25 cellular contexts compared by ENCODE assay signal in genomic region chr7:85094046-85094720, GRCh38.
DNase-seq lines count a peak whose midpoint lies in the region; ATAC-seq and TF ChIP-seq lines count a peak whose summit lies in the region.
"Had no signal": no experiment of that assay in that cellular context is flagged by ENCODE, and none has a peak within 500 bp of the region (broad histone marks: within the 10 kb centered on the region; RNA-seq: fewer than 3 reads in every experiment).

No MANE protein-coding gene starts in this region.

- H3K4me2 ChIP-seq in trophoblast cell (ENCODE audit: low read length): no peak overlapping the region

- no peak for TF ChIP-seq POLR2A in thyroid gland (IDR thresholded peaks at IDR 0.05)

- no peak overlapping the region for H4K12ac ChIP-seq in trophoblast cell (ENCODE audit: low read depth, low read length)

- H3K4me1 ChIP-seq in thyroid gland: peaks cover 12 to 13% of the 10 kb centered on the region in 2 donors
- no peaks in the 10 kb centered on the region for H3K4me1 ChIP-seq in effector memory CD4-positive, alpha-beta T cell (ENCODE audit: control insufficient read depth, insufficient read depth, low read length, poor library complexity, severe bottlenecking)
- no peaks in the 10 kb centered on the region for H3K4me1 ChIP-seq in trophoblast cell (ENCODE audit: control insufficient read depth in 1 of 2, insufficient read depth in 2 of 2, low read length in 2 of 2)
- H3K4me1 ChIP-seq: psoas muscle had no signal

- H3K9me3 ChIP-seq in thyroid gland (no peaks in the 10 kb centered on the region), trophoblast cell (ENCODE audit: insufficient read depth, low read depth, low read length) (no peaks in the 10 kb centered on the region)
- H3K9me3 ChIP-seq in effector memory CD4-positive, alpha-beta T cell (ENCODE audit: control insufficient read depth, low read length): no peaks in the 10 kb centered on the region
- H3K9me3 ChIP-seq: psoas muscle, transverse colon had no signal

- H2BK12ac ChIP-seq in trophoblast cell (ENCODE audit: low read length): no peak overlapping the region

- H3K36me3 ChIP-seq in thyroid gland (no peaks in the 10 kb centered on the region), trophoblast cell (ENCODE audit: control insufficient read depth in 1 of 2, insufficient read depth in 2 of 2, low read length in 2 of 2) (no peaks in the 10 kb centered on the region)
- no peaks in the 10 kb centered on the region for H3K36me3 ChIP-seq in effector memory CD4-positive, alpha-beta T cell (ENCODE audit: control insufficient read depth, insufficient read depth, low read length)
- H3K36me3 ChIP-seq: cardiac muscle cell, transverse colon had no signal

- H3K27ac ChIP-seq in thyroid gland: peak overlapping the region in 1 of 3 donors; percentile 21
- no peak overlapping the region for H3K27ac ChIP-seq in effector memory CD4-positive, alpha-beta T cell (ENCODE audit: insufficient read depth, low read length, poor library complexity, severe bottlenecking)
- no peak overlapping the region for H3K27ac ChIP-seq in trophoblast cell (ENCODE audit: low read depth, low read length)
- H3K27ac ChIP-seq: C4-2B, cardiac muscle cell, psoas muscle, transverse colon had no signal

- no peak overlapping the region for H2AFZ ChIP-seq in trophoblast cell (ENCODE audit: insufficient read depth, low read length, poor library complexity)

- no peak overlapping the region for H4K8ac ChIP-seq in trophoblast cell (ENCODE audit: low read depth, low read length)

- no peaks in the 10 kb centered on the region for H3K79me1 ChIP-seq in trophoblast cell (ENCODE audit: low read length)

- intact Hi-C loops in Right ventricle myocardium superior (cut with DNase I) (no loop called here), thyroid gland (cut with DNase I) (no loop called here)

- 57 to 58% methylated on average over 3 of the region's 3 CpGs for WGBS in thyroid gland, 2 donors
- no CpG with 5 or more reads among the region's 3 CpGs for WGBS in trophoblast cell (ENCODE audit: extremely low coverage, insufficient coverage, insufficient read length)

- no peak overlapping the region for H3K9ac ChIP-seq in trophoblast cell (ENCODE audit: low read length)

- H2AK5ac ChIP-seq in trophoblast cell (ENCODE audit: low read length): no peak overlapping the region

- H3K79me2 ChIP-seq in trophoblast cell (ENCODE audit: control insufficient read depth, insufficient read depth, low read length, poor library complexity): no peaks in the 10 kb centered on the region

- no peak overlapping the region for H3K14ac ChIP-seq in trophoblast cell (ENCODE audit: low read length)

- DNase-seq in cardiac fibroblast (ENCODE audit: low read depth in 2 of 2) (peak; percentile 44 to 87), Right ventricle myocardium superior (peak; percentile 36), mucosa of gallbladder (ENCODE audit: low spot score) (peak; percentile 13), thyroid gland (peak; percentile 32 to 37), trophoblast cell (no peak), SHP77 (lab: John Stamatoyannopoulos, UW) (no peak)
- no peak for DNase-seq in effector memory CD4-positive, alpha-beta T cell
- no peak for DNase-seq in central memory CD4-positive, alpha-beta T cell
- DNase-seq: activated CD4-positive, alpha-beta memory T cell treated with anti-CD3 and anti-CD28 coated beads for 36 hours; activated CD4-positive, CD25-positive, alpha-beta regulatory T cell treated with anti-CD3 and anti-CD28 coated beads, Interleukin-2, amount 50 U/mL, for 72 hours; activated CD8-positive, alpha-beta memory T cell treated with anti-CD3 and anti-CD28 coated beads, Interleukin-2, amount 50 U/mL, for 4 hours; amygdala; DMS79 treated with DMSO at 0.1 percent for 48 hours; GF-D8; H9; mammary epithelial cell; NCI-H1105 treated with DMSO at 0.1 percent for 48 hours; NCI-H2081; NCI-H226; stimulated activated naive CD8-positive, alpha-beta T cell treated with anti-CD3 and anti-CD28 coated beads, Interleukin-15, Interleukin-2, amounts not matched to agents 100 U/mL and 50 U/mL, for 24 hours; transverse colon had no signal

- no peak overlapping the region for H3K4me3 ChIP-seq in cardiac fibroblast (replicated peaks in 1 of 2; ENCODE audit: low read depth in 2 of 2, low read length in 2 of 2)
- no peak overlapping the region for H3K4me3 ChIP-seq in thyroid gland (replicated peaks in 1 of 3)
- H3K4me3 ChIP-seq in effector memory CD4-positive, alpha-beta T cell (ENCODE audit: insufficient read depth, low read depth, low read length, poor library complexity, severe bottlenecking): no peak overlapping the region
- H3K4me3 ChIP-seq in trophoblast cell (ENCODE audit: low read depth, low read length): no peak overlapping the region
- H3K4me3 ChIP-seq: cardiac muscle cell, K562, psoas muscle, transverse colon had no signal

- H2BK120ac ChIP-seq in trophoblast cell (ENCODE audit: insufficient read depth, low read length, poor library complexity): no peak overlapping the region

- ATAC-seq in Right ventricle myocardium superior (ENCODE audit: poor library complexity): peak; percentile 95
- ATAC-seq: K562; psoas muscle; stimulated activated naive CD8-positive, alpha-beta T cell treated with anti-CD3 and anti-CD28 coated beads, Interleukin-15, Interleukin-2, amounts not matched to agents 100 U/mL and 50 U/mL, for 24 hours had no signal

- no peak overlapping the region for H3K4ac ChIP-seq in trophoblast cell (ENCODE audit: low read depth, low read length)

- no peak overlapping the region for H4K91ac ChIP-seq in trophoblast cell (ENCODE audit: low read depth, low read length)

- H3K27me3 ChIP-seq in thyroid gland: no peaks in the 10 kb centered on the region
- H3K27me3 ChIP-seq in effector memory CD4-positive, alpha-beta T cell (replicated peaks; ENCODE audit: control insufficient read depth, insufficient read depth, low read length, poor library complexity, severe bottlenecking): no peaks in the 10 kb centered on the region
- no peaks in the 10 kb centered on the region for H3K27me3 ChIP-seq in trophoblast cell (ENCODE audit: insufficient read depth, low read length)
- H3K27me3 ChIP-seq: cardiac muscle cell, transverse colon had no signal

- H3K18ac ChIP-seq in trophoblast cell (ENCODE audit: low read length): no peak overlapping the region

- H3K23ac ChIP-seq in trophoblast cell (ENCODE audit: low read length): no peak overlapping the region

- no peak overlapping the region for H2BK5ac ChIP-seq in trophoblast cell (ENCODE audit: low read depth, low read length, poor library complexity)

- TF ChIP-seq CTCF in cardiac fibroblast (IDR thresholded peaks at IDR 0.05; ENCODE audit: low read depth, low read length) (no peak), thyroid gland (IDR thresholded peaks at IDR 0.05) (no peak)

Comparison
In these comparisons a context has a peak if more than half of its experiments do, and no peak if none do; other contexts are left out.
1. DNase-seq: peak in cardiac fibroblast (2 of 2), Right ventricle myocardium superior (single experiment), mucosa of gallbladder (single experiment) and thyroid gland (2 of 2); none in effector memory CD4-positive, alpha-beta T cell (0 of 3), central memory CD4-positive, alpha-beta T cell (single experiment), trophoblast cell (0 of 2) and SHP77 (0 of 2).